ENCODE assay signal across 27 cellular contexts in the genomic region with DNA sequence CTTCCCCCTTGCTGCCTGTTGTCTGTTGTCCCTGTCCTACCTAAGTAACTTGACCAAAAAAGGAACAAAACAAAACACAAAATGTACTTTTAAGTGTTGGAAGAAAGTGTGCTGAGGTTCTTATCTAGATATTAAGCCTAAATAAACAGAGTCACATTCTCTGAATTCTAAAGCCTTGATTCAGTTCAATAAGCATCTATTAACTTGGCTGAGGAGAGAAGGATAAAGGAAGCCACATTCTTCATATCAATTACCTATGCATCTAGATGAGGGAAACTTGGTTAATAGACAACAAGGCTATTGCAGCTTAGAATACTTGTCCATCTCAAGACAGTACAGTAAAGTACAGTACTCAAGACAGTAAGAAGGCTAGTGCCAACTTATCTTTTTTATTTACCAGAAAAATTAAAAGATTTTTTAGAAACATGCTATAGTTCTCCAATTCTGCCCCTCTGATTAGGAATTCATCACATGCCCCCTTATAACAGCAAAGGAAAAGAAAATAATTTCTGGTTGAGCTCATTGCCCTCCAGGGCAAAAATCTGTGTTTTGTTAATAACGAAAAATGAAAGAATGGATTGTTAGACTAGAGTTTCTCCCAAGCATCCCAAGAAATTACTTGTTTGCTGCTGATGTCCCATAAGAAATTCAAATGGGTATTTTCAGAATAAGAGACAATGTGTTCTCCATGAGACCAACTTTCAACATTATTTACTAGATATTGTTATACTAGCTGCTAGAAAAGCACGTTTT.
A peak's percentile ranks its signal among the peaks of the same experiment; 100 is the strongest.
DNase-seq lines count a peak whose midpoint lies in the region; ATAC-seq and TF ChIP-seq lines count a peak whose summit lies in the region.
"Had no signal": no experiment of that assay in that cellular context is flagged by ENCODE, and none has a peak within 500 bp of the region (broad histone marks: within the 10 kb centered on the region; RNA-seq: fewer than 3 reads in every experiment).

No MANE protein-coding gene starts in this region.

- in situ Hi-C loops in Caki2 (cut with HindIII; ENCODE audit: low pct_unique_long_range_greater_than_20kb, low sequenced_read_pairs) = no loop called here

- H3K9me3 Mint-ChIP-seq in neural crest cell (peaks cover 5% of the 10 kb centered on the region), natural killer cell (peaks cover 20 to 29% of the 10 kb centered on the region in 2 donors)
- peaks cover 10 to 15% of the 10 kb centered on the region in 2 donors for H3K9me3 Mint-ChIP-seq in stimulated activated naive CD8-positive, alpha-beta T cell treated with anti-CD3 and anti-CD28 coated beads, Interleukin-15, amount 100 ng/mL, for 72 hours

- ATAC-seq in mucosa of descending colon = no peak
- ATAC-seq in natural killer cell = no peak
- no peak for ATAC-seq in HG03108 (IDR thresholded peaks at IDR 0.05; ENCODE audit: unreplicated experiment)
- ATAC-seq in stimulated activated naive CD8-positive, alpha-beta T cell treated with anti-CD3 and anti-CD28 coated beads, Interleukin-15, amount 100 ng/mL, for 72 hours = no peak
- ATAC-seq: activated T-helper 17 cell treated with anti-CD3 and anti-CD28 coated beads, Interleukin-2, amount 50 U/mL, for 72 hours; Panc1 had no signal

- intact Hi-C loops in mucosa of descending colon (cut with DNase I, micrococcal nuclease) (no loop called here), natural killer cell (cut with micrococcal nuclease) (no loop called here)

- H3K36me3 Mint-ChIP-seq in neural crest cell (ENCODE audit: low read depth) (peaks cover 4% of the 10 kb centered on the region), natural killer cell (peaks cover 21% of the 10 kb centered on the region)
- H3K36me3 Mint-ChIP-seq: IgD-negative memory B cell had no signal

- H3K4me1 ChIP-seq in adipocyte (ENCODE audit: control insufficient read depth, insufficient read depth, low read length) (peaks cover 6% of the 10 kb centered on the region), mucosa of descending colon (ENCODE audit: low read depth) (no peaks in the 10 kb centered on the region)
- H3K4me1 ChIP-seq: HAP-1 had no signal

- peaks cover 15% of the 10 kb centered on the region for H3K9me3 ChIP-seq in adipocyte (ENCODE audit: control insufficient read depth, low read length)
- H3K9me3 ChIP-seq in mucosa of descending colon = no peaks in the 10 kb centered on the region
- H3K9me3 ChIP-seq: HAP-1, thyroid gland had no signal

- peaks cover 6% of the 10 kb centered on the region for H3K27me3 ChIP-seq in adipocyte (replicated peaks; ENCODE audit: control insufficient read depth, insufficient read depth, low read length)
- H3K27me3 ChIP-seq: thyroid gland had no signal

- H3K4me3 ChIP-seq in adipocyte (ENCODE audit: low read length) (no peak overlapping the region), mucosa of descending colon (no peak overlapping the region)
- H3K4me3 ChIP-seq: HAP-1, lung, thyroid gland had no signal

- H3K9ac ChIP-seq in adipocyte (ENCODE audit: low read length) = no peak overlapping the region

- H3K4me3 Mint-ChIP-seq in neural crest cell (no peak overlapping the region), natural killer cell (no peak overlapping the region)
- no peak overlapping the region for H3K4me3 Mint-ChIP-seq in stimulated activated naive CD8-positive, alpha-beta T cell treated with anti-CD3 and anti-CD28 coated beads, Interleukin-15, amount 100 ng/mL, for 72 hours
- H3K4me3 Mint-ChIP-seq: activated CD4-positive, alpha-beta memory T cell treated with anti-CD3 and anti-CD28 coated beads, Interleukin-2, amount 10 ng/mL, durations not matched to agents 7 days and 5 days; activated naive CD4-positive, alpha-beta T cell treated with anti-CD3 and anti-CD28 coated beads, Interleukin-2, amount 50 U/mL, for 24 hours; activated T-helper 17 cell treated with anti-CD3 and anti-CD28 coated beads, Interleukin-2, amount 50 U/mL, for 72 hours; IgD-negative memory B cell; stimulated activated naive CD8-positive, alpha-beta T cell treated with anti-CD3 and anti-CD28 coated beads, Interleukin-15, Interleukin-2, amounts not matched to agents 100 ng/mL and 50 ng/mL, for 24 hours; T-helper 1 cell treated with Interleukin-12 subunit alpha and Interleukin-12 subunit beta and Interleukin-4 antibody, amounts not matched to agents 30 μg/mL and 1 μg/mL, for 36 hours had no signal

- TF ChIP-seq CTCF in neural crest cell (conservative IDR thresholded peaks at IDR 0.05) (no peak), mucosa of descending colon (IDR thresholded peaks at IDR 0.05) (no peak), natural killer cell (IDR thresholded peaks at IDR 0.05) (no peak)

- peaks cover 6% of the 10 kb centered on the region for H3K4me1 Mint-ChIP-seq in neural crest cell
- H3K4me1 Mint-ChIP-seq in natural killer cell = no peaks in the 10 kb centered on the region
- no peaks in the 10 kb centered on the region for H3K4me1 Mint-ChIP-seq in stimulated activated naive CD8-positive, alpha-beta T cell treated with anti-CD3 and anti-CD28 coated beads, Interleukin-15, amount 100 ng/mL, for 72 hours
- H3K4me1 Mint-ChIP-seq: activated CD4-positive, alpha-beta memory T cell treated with anti-CD3 and anti-CD28 coated beads, Interleukin-2, amount 10 ng/mL, durations not matched to agents 7 days and 5 days; activated naive CD4-positive, alpha-beta T cell treated with anti-CD3 and anti-CD28 coated beads, Interleukin-2, amount 50 U/mL, for 24 hours; activated T-helper 17 cell treated with anti-CD3 and anti-CD28 coated beads, Interleukin-2, amount 50 U/mL, for 72 hours; IgD-negative memory B cell had no signal

- DNase-seq in Caki2 (ENCODE audit: low read depth) (peak; percentile 75), adipocyte (ENCODE audit: low read depth) (peak; percentile 14), foreskin melanocyte (peak; percentile 83), neural crest cell (ENCODE audit: low read depth, low spot score) (no peak), mucosa of descending colon (no peak), natural killer cell (no peak)
- no peak for DNase-seq in stimulated activated naive CD8-positive, alpha-beta T cell treated with anti-CD3 and anti-CD28 coated beads, Interleukin-15, amount 100 ng/mL, for 72 hours
- DNase-seq: activated CD4-positive, alpha-beta memory T cell treated with anti-CD3 and anti-CD28 coated beads, Interleukin-2, amount 10 ng/mL, durations not matched to agents 7 days and 5 days; activated CD4-positive, CD25-positive, alpha-beta regulatory T cell treated with anti-CD3 and anti-CD28 coated beads, Interleukin-2, amount 50 U/mL, for 72 hours; activated CD8-positive, alpha-beta memory T cell treated with anti-CD3 and anti-CD28 coated beads, Interleukin-2, amount 50 U/mL, for 48 hours; anterior cingulate cortex; caudate nucleus; GF-D8; NCI-H1694 treated with DMSO at 0.1 percent for 48 hours; NCI-H2171 treated with DMSO at 0.1 percent for 48 hours; NCI-H526; SIG-M5; thyroid gland had no signal

- H3K36me3 ChIP-seq in adipocyte (ENCODE audit: control insufficient read depth, insufficient read depth, low read length, severe bottlenecking) = no peaks in the 10 kb centered on the region
- H3K36me3 ChIP-seq in mucosa of descending colon (ENCODE audit: low read depth) = no peaks in the 10 kb centered on the region
- H3K36me3 ChIP-seq: HAP-1, thyroid gland had no signal

- H3K27me3 Mint-ChIP-seq in neural crest cell (ENCODE audit: low read depth) = no peaks in the 10 kb centered on the region
- H3K27me3 Mint-ChIP-seq in natural killer cell (ENCODE audit: low read depth in 2 of 2) = no peaks in the 10 kb centered on the region
- H3K27me3 Mint-ChIP-seq in stimulated activated naive CD8-positive, alpha-beta T cell treated with anti-CD3 and anti-CD28 coated beads, Interleukin-15, amount 100 ng/mL, for 72 hours = no peaks in the 10 kb centered on the region
- H3K27me3 Mint-ChIP-seq: activated CD4-positive, alpha-beta memory T cell treated with anti-CD3 and anti-CD28 coated beads, Interleukin-2, amount 10 ng/mL, durations not matched to agents 7 days and 5 days; activated naive CD4-positive, alpha-beta T cell treated with anti-CD3 and anti-CD28 coated beads, Interleukin-2, amount 50 U/mL, for 24 hours; activated T-helper 17 cell treated with anti-CD3 and anti-CD28 coated beads, Interleukin-2, amount 50 U/mL, for 72 hours; IgD-negative memory B cell; stimulated activated naive CD8-positive, alpha-beta T cell treated with anti-CD3 and anti-CD28 coated beads, Interleukin-15, Interleukin-2, amounts not matched to agents 100 ng/mL and 50 ng/mL, for 24 hours had no signal

- H3K27ac Mint-ChIP-seq in neural crest cell (ENCODE audit: unreplicated experiment) (peak overlapping the region; percentile 81), natural killer cell (no peak overlapping the region)
- no peak overlapping the region for H3K27ac Mint-ChIP-seq in stimulated activated naive CD8-positive, alpha-beta T cell treated with anti-CD3 and anti-CD28 coated beads, Interleukin-15, amount 100 ng/mL, for 72 hours
- H3K27ac Mint-ChIP-seq: activated CD4-positive, alpha-beta memory T cell treated with anti-CD3 and anti-CD28 coated beads, Interleukin-2, amount 10 ng/mL, durations not matched to agents 7 days and 5 days; activated naive CD4-positive, alpha-beta T cell treated with anti-CD3 and anti-CD28 coated beads, Interleukin-2, amount 50 U/mL, for 24 hours; activated T-helper 17 cell treated with anti-CD3 and anti-CD28 coated beads, Interleukin-2, amount 50 U/mL, for 72 hours; IgD-negative memory B cell; stimulated activated naive CD8-positive, alpha-beta T cell treated with anti-CD3 and anti-CD28 coated beads, Interleukin-15, Interleukin-2, amounts not matched to agents 100 ng/mL and 50 ng/mL, for 24 hours; T-helper 1 cell treated with Interleukin-12 subunit alpha and Interleukin-12 subunit beta and Interleukin-4 antibody, amounts not matched to agents 30 μg/mL and 1 μg/mL, for 36 hours had no signal

Comparison
In these comparisons a context has a peak if more than half of its experiments do, and no peak if none do; other contexts are left out.
1. DNase-seq: peak in Caki2 (single experiment), adipocyte (single experiment) and foreskin melanocyte (single experiment); none in neural crest cell (single experiment), mucosa of descending colon (0 of 3), natural killer cell (single experiment) and stimulated activated naive CD8-positive, alpha-beta T cell treated with anti-CD3 and anti-CD28 coated beads, Interleukin-15, amount 100 ng/mL, for 72 hours (0 of 2).